1 cellular context compared by ENCODE assay signal in the genomic region with DNA sequence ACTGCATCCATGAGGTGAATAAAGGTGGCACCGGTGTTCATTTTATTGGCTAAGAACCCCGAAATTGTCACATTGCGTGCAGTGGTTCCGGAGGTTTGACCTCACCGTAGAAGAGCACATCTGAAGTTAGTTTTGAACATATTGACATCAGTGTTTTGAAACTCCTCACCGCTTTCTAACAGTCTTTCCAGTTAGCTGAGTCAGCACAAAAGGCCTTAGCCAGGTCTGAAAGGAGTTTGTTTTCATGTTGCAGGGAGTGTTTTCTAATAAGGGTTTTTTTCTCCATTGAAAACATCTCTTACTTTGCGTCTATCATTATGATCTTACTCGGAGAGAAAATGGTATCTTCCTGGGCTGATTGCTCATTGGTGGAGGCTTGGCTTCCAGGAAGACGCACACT.
TF ChIP-seq lines count a peak whose summit lies in the region.

No MANE protein-coding gene starts in this region.

TF ChIP-seq in HepG2, 621 proteins besides CTCF, POLR2A, EP300 and RAD21 (continued from another document):
- TF ChIP-seq, protein P1, sequence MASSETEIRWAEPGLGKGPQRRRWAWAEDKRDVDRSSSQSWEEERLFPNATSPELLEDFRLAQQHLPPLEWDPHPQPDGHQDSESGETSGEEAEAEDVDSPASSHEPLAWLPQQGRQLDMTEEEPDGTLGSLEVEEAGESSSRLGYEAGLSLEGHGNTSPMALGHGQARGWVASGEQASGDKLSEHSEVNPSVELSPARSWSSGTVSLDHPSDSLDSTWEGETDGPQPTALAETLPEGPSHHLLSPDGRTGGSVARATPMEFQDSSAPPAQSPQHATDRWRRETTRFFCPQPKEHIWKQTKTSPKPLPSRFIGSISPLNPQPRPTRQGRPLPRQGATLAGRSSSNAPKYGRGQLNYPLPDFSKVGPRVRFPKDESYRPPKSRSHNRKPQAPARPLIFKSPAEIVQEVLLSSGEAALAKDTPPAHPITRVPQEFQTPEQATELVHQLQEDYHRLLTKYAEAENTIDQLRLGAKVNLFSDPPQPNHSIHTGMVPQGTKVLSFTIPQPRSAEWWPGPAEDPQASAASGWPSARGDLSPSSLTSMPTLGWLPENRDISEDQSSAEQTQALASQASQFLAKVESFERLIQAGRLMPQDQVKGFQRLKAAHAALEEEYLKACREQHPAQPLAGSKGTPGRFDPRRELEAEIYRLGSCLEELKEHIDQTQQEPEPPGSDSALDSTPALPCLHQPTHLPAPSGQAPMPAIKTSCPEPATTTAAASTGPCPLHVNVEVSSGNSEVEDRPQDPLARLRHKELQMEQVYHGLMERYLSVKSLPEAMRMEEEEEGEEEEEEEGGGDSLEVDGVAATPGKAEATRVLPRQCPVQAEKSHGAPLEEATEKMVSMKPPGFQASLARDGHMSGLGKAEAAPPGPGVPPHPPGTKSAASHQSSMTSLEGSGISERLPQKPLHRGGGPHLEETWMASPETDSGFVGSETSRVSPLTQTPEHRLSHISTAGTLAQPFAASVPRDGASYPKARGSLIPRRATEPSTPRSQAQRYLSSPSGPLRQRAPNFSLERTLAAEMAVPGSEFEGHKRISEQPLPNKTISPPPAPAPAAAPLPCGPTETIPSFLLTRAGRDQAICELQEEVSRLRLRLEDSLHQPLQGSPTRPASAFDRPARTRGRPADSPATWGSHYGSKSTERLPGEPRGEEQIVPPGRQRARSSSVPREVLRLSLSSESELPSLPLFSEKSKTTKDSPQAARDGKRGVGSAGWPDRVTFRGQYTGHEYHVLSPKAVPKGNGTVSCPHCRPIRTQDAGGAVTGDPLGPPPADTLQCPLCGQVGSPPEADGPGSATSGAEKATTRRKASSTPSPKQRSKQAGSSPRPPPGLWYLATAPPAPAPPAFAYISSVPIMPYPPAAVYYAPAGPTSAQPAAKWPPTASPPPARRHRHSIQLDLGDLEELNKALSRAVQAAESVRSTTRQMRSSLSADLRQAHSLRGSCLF (CRISPR knock-in tag; IDR thresholded peaks at IDR 0.05; ENCODE audit: borderline replicate concordance): no peak
